1 cellular context compared by ENCODE assay signal in genomic region chr13:30844548-30845296, GRCh38.
TF ChIP-seq lines count a peak whose summit lies in the region.

No MANE protein-coding gene starts in this region.

TF ChIP-seq in HepG2, 621 proteins besides CTCF, POLR2A, EP300 and RAD21 (continued from another document):
- TF ChIP-seq FUBP1 (CRISPR knock-in tag; IDR thresholded peaks at IDR 0.05; ENCODE audit: borderline replicate concordance), result 0 out of 2 replicates have a peak, but pooled peaks have one; percentile 70
- no peak for TF ChIP-seq GMEB2 (CRISPR knock-in tag; IDR thresholded peaks at IDR 0.05; ENCODE audit: low read depth)
- TF ChIP-seq KDM4B (CRISPR knock-in tag; IDR thresholded peaks at IDR 0.05), result no peak
- no peak for TF ChIP-seq SETDB1 (CRISPR knock-in tag; IDR thresholded peaks at IDR 0.05; ENCODE audit: borderline replicate concordance)
- TF ChIP-seq PHF8 (CRISPR knock-in tag; IDR thresholded peaks at IDR 0.05), result no peak
